28 cellular contexts compared by ENCODE assay signal in genomic region chr14:64591809-64592208, GRCh38. TPM values are rescaled to one million over a fixed set of nuclear protein-coding genes. Genes with fewer than 3 reads are reported as not detected.
A peak's percentile ranks its signal among the peaks of the same experiment; 100 is the strongest.
DNase-seq lines count a peak whose midpoint lies in the region; ATAC-seq, FAIRE-seq and TF ChIP-seq lines count a peak whose summit lies in the region.
"Had no signal": no experiment of that assay in that cellular context is flagged by ENCODE, and none has a peak within 500 bp of the region (broad histone marks: within the 10 kb centered on the region; RNA-seq: fewer than 3 reads in every experiment).

No MANE protein-coding gene starts in this region.

- H4K20me1 ChIP-seq in osteoblast (ENCODE audit: insufficient read depth, low read length) = no peaks in the 10 kb centered on the region

- H2AFZ ChIP-seq in osteoblast (ENCODE audit: low read length) = peak overlapping the region; percentile 24

- no peak overlapping the region for H3K4me3 ChIP-seq in osteoblast (ENCODE audit: insufficient read depth, low read length)

- no peaks in the 10 kb centered on the region for H3K36me3 ChIP-seq in osteoblast (ENCODE audit: insufficient read depth, low read length)

- no peak for ATAC-seq in HG03097 (IDR thresholded peaks at IDR 0.05; ENCODE audit: low FRiP score, unreplicated experiment)

- no peak overlapping the region for H3K4me2 ChIP-seq in osteoblast (ENCODE audit: insufficient read depth, low read length)

- H3K79me2 ChIP-seq in osteoblast (ENCODE audit: insufficient read depth, low read length) = no peaks in the 10 kb centered on the region

- no peak for TF ChIP-seq CTCF in osteoblast (IDR thresholded peaks at IDR 0.05; ENCODE audit: extremely low read depth, low read depth, low read length)

- no peaks in the 10 kb centered on the region for H3K9me3 ChIP-seq in osteoblast (ENCODE audit: low read depth, low read length)

- no peaks in the 10 kb centered on the region for H3K27me3 ChIP-seq in osteoblast (ENCODE audit: insufficient read depth, low read length)

- H3K4me1 ChIP-seq in osteoblast (ENCODE audit: insufficient read depth, low read length) = no peaks in the 10 kb centered on the region

- no peak overlapping the region for H3K27ac ChIP-seq in osteoblast (ENCODE audit: low read depth, low read length)
- H3K27ac ChIP-seq: 22Rv1, C4-2B had no signal

- peak; percentile 16 for DNase-seq in NCI-H2171 treated with DMSO at 0.1 percent for 48 hours (lab: John Stamatoyannopoulos, UW)
- DNase-seq in NCI-H2171 (lab: John Stamatoyannopoulos, UW) = no peak
- DNase-seq in HT1080 (ENCODE audit: low read depth) = peak; percentile 33
- DNase-seq in amniotic epithelial cell (ENCODE audit: low read depth) = peak; percentile 43
- no peak for DNase-seq in osteoblast (ENCODE audit: insufficient read length, low spot score, missing footprints)
- DNase-seq in GM19239 (ENCODE audit: insufficient read length, low spot score) = no peak
- no peak for DNase-seq in stimulated activated CD4-positive, alpha-beta T cell treated with anti-CD3 and anti-CD28 coated beads, Interleukin-1b, Interleukin-23, amount 100 ng/mL, for 48 hours
- DNase-seq: Calu3; CD8-positive, alpha-beta memory T cell; DMS153; GDM1; GOT3; HCEC 1CT; Kasumi-1; MM.1S; NCI-H1092; NCI-H1436; NCI-H187 treated with DMSO at 0.1 percent for 48 hours; NCI-H2107; NCI-H2227 treated with DMSO at 0.1 percent for 48 hours; NCI-H510A treated with DMSO at 0.1 percent for 48 hours; NCI-H774; NK-92 treated with Interleukin-12 subunit alpha and Interleukin-12 subunit beta, amount 100 ng/mL, for 24 hours; T-helper 1 cell had no signal

- FAIRE-seq in GM19239 (lab: Jason Lieb, UNC) = no peak
- FAIRE-seq: GM18507 had no signal

RNA-seq across cellular contexts. Expression of gene PPP1R36, which starts 42.0 kb away (rescaled TPM):
- total RNA-seq in HT1080 (2014; rRNA removed; shearing (Covaris generic)) = 0.11 TPM in 1 of 2 replicates, not detected in the other
- 0.08 and 0.12 TPM in 2 replicates for polyA plus RNA-seq in HT1080 (2015; cell fraction: cytosol; rRNA removed)
- polyA plus RNA-seq in HT1080 (2015; cell fraction: nucleus; rRNA removed) = 0.35 TPM in 1 of 2 replicates, not detected in the other
- total RNA-seq in osteoblast = 0.88 and 1.1 TPM in 2 replicates

RNA-seq across cellular contexts. Expression of gene HSPA2, which starts 51.3 kb away (rescaled TPM):
- total RNA-seq in HT1080 (2014; rRNA removed; shearing (Covaris generic)) = 3.0 and 3.6 TPM in 2 replicates
- 1.7 TPM in 2 replicates for polyA plus RNA-seq in HT1080 (2015; cell fraction: cytosol; rRNA removed)
- polyA plus RNA-seq in HT1080 (2015; cell fraction: nucleus; rRNA removed) = 4.5 and 4.6 TPM in 2 replicates
- total RNA-seq in osteoblast = 1.8 and 4.0 TPM in 2 replicates

Comparison
In these comparisons a context has a peak if more than half of its experiments do, and no peak if none do; other contexts are left out.
1. DNase-seq: peak in NCI-H2171 treated with DMSO at 0.1 percent for 48 hours (single experiment), HT1080 (single experiment) and amniotic epithelial cell (single experiment); none in NCI-H2171 (single experiment), osteoblast (single experiment), GM19239 (single experiment) and stimulated activated CD4-positive, alpha-beta T cell treated with anti-CD3 and anti-CD28 coated beads, Interleukin-1b, Interleukin-23, amount 100 ng/mL, for 48 hours (single experiment).